ENCODE assay signal across 38 cellular contexts in the genomic region with DNA sequence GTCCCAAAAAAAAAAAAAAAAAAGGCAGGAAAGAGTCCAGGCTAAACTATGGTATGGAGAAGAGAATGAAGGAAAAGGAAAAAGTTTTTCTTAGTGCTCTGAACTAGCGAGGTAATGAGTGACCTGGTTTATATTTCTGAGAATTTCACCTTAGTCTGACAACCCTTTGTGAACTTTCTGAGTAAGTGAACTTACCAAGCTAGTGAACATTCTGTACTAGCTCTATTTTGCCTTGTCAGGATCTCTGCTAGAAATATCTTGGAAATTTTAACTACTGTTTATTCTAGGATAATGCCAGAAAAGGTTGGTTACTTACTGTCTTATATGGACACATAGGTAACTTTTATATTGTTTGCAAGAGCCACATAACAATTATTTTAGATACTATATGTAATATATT.
DNase-seq lines count a peak whose midpoint lies in the region; ATAC-seq, FAIRE-seq and TF ChIP-seq lines count a peak whose summit lies in the region.
"Had no signal": no experiment of that assay in that cellular context is flagged by ENCODE, and none has a peak within 500 bp of the region (broad histone marks: within the 10 kb centered on the region; RNA-seq: fewer than 3 reads in every experiment).

No MANE protein-coding gene starts in this region.

- H3K4me1 Mint-ChIP-seq in nephron = peaks cover 34% of the 10 kb centered on the region

- H3K27ac ChIP-seq in DND-41 (ENCODE audit: low read length) (no peak overlapping the region), VCaP (peak overlapping the region; percentile 98)
- H3K27ac ChIP-seq: cardiac muscle cell, HL-60, SJCRH30 had no signal

- H3K79me2 ChIP-seq in DND-41 (ENCODE audit: insufficient read depth, low read length) = peaks cover 87% of the 10 kb centered on the region

- no peak overlapping the region for H3K9ac ChIP-seq in DND-41 (ENCODE audit: low read depth, low read length)

- peaks cover 59% of the 10 kb centered on the region for H3K4me1 ChIP-seq in DND-41 (ENCODE audit: insufficient read depth, low read length)
- H3K4me1 ChIP-seq: SJCRH30 had no signal

- H3K9me3 Mint-ChIP-seq in nephron = no peaks in the 10 kb centered on the region
- H3K9me3 Mint-ChIP-seq: activated CD4-positive, alpha-beta memory T cell treated with anti-CD3 and anti-CD28 coated beads, Interleukin-2, amount 10 ng/mL, durations not matched to agents 7 days and 5 days; activated naive CD4-positive, alpha-beta T cell treated with anti-CD3 and anti-CD28 coated beads, Interleukin-2, amount 50 U/mL, for 24 hours; CD4-positive, alpha-beta memory T cell; GM23338; HFFc6; immature natural killer cell; mesothelial cell of epicardium; type B pancreatic cell had no signal

- ATAC-seq in DND-41 (ENCODE audit: insufficient read depth, low read depth) (no peak), GM21825 (IDR thresholded peaks at IDR 0.05; ENCODE audit: unreplicated experiment) (no peak)
- ATAC-seq: activated CD4-positive, CD25-positive, alpha-beta regulatory T cell treated with anti-CD3 and anti-CD28 coated beads, Interleukin-2, amount 50 U/mL, for 24 hours; GM12878; GM23338; HepG2; left lobe of liver; naive thymus-derived CD4-positive, alpha-beta T cell had no signal

- DNase-seq in DND-41 = no peak
- no peak for DNase-seq in RCC 7860 (ENCODE audit: low spot score)
- no peak for DNase-seq in NCI-H446 (lab: John Stamatoyannopoulos, UW)
- DNase-seq in SW 1271 (lab: John Stamatoyannopoulos, UW) = no peak
- DNase-seq: ACHN; activated CD4-positive, alpha-beta memory T cell treated with anti-CD3 and anti-CD28 coated beads, Interleukin-2, amount 10 ng/mL, durations not matched to agents 7 days and 5 days; amygdala; CD4-positive, alpha-beta memory T cell; EL; HFFc6; hypothalamus; immature natural killer cell; naive thymus-derived CD4-positive, alpha-beta T cell; NCI-H1105 treated with DMSO at 0.1 percent for 48 hours; NCI-H2029 treated with DMSO at 0.1 percent for 48 hours; NCI-H2227 treated with DMSO at 0.1 percent for 48 hours; nucleus accumbens; SJCRH30; small intestine; stimulated activated CD4-positive, alpha-beta T cell treated with anti-CD3 and anti-CD28 coated beads, Interleukin-2, amount 100 ng/mL, for 24 hours had no signal

- no peaks in the 10 kb centered on the region for H3K27me3 Mint-ChIP-seq in nephron (ENCODE audit: low read depth)
- H3K27me3 Mint-ChIP-seq: activated CD4-positive, alpha-beta memory T cell treated with anti-CD3 and anti-CD28 coated beads, Interleukin-2, amount 10 ng/mL, durations not matched to agents 7 days and 5 days; activated naive CD4-positive, alpha-beta T cell treated with anti-CD3 and anti-CD28 coated beads, Interleukin-2, amount 50 U/mL, for 24 hours; CD4-positive, alpha-beta memory T cell; naive thymus-derived CD4-positive, alpha-beta T cell; type B pancreatic cell had no signal

- no peaks in the 10 kb centered on the region for H3K27me3 ChIP-seq in DND-41 (ENCODE audit: insufficient read depth, low read length, poor library complexity)
- H3K27me3 ChIP-seq: cardiac muscle cell, SJCRH30 had no signal

- peaks cover 28% of the 10 kb centered on the region; the same call in 1 of the 2 replicates for H4K20me1 ChIP-seq in DND-41 (ENCODE audit: insufficient read depth, low read length)

- peaks cover 64% of the 10 kb centered on the region for H3K36me3 Mint-ChIP-seq in nephron (ENCODE audit: low read depth)

- peak overlapping the region; percentile 41 for H3K4me2 ChIP-seq in DND-41 (ENCODE audit: insufficient read depth, low read length)
- H3K4me2 ChIP-seq: GM23338 had no signal

- H3K9me3 ChIP-seq in DND-41 (ENCODE audit: insufficient read depth, low read length, severe bottlenecking) = no peaks in the 10 kb centered on the region
- H3K9me3 ChIP-seq: SJCRH30 had no signal

- no peak overlapping the region for H2AFZ ChIP-seq in DND-41 (ENCODE audit: low read depth, low read length)
- H2AFZ ChIP-seq: GM23338 had no signal

- no peak overlapping the region for H3K4me3 ChIP-seq in DND-41 (ENCODE audit: low read depth in 1 of 2, low read length in 2 of 2)
- H3K4me3 ChIP-seq: cardiac muscle cell, GM12878, GM23338, SJCRH30 had no signal

- no peak overlapping the region for H3K4me3 Mint-ChIP-seq in nephron
- H3K4me3 Mint-ChIP-seq: activated CD4-positive, alpha-beta memory T cell treated with anti-CD3 and anti-CD28 coated beads, Interleukin-2, amount 10 ng/mL, durations not matched to agents 7 days and 5 days; activated naive CD4-positive, alpha-beta T cell treated with anti-CD3 and anti-CD28 coated beads, Interleukin-2, amount 50 U/mL, for 24 hours; GM23338; HFFc6; immature natural killer cell; mesothelial cell of epicardium; type B pancreatic cell had no signal

- TF ChIP-seq CTCF in DND-41 (IDR thresholded peaks at IDR 0.05; ENCODE audit: borderline replicate concordance, extremely low read depth, low read length, poor library complexity, severe bottlenecking) (no peak), VCaP (conservative IDR thresholded peaks at IDR 0.05) (no peak), nephron (IDR thresholded peaks at IDR 0.05; ENCODE audit: unreplicated experiment in 3 of 3) (no peak)

- FAIRE-seq in A204.1 (lab: Jason Lieb, UNC) (peak; percentile 19), RCC 7860 (lab: Jason Lieb, UNC) (no peak)
- FAIRE-seq: endometrium, frontal cortex, GM12878, HepG2, small intestine, TTC549 had no signal

- peak overlapping the region in 2 of 3 experiments; percentile 29 to 76 for H3K27ac Mint-ChIP-seq in nephron
- H3K27ac Mint-ChIP-seq: activated CD4-positive, alpha-beta memory T cell treated with anti-CD3 and anti-CD28 coated beads, Interleukin-2, amount 10 ng/mL, durations not matched to agents 7 days and 5 days; activated naive CD4-positive, alpha-beta T cell treated with anti-CD3 and anti-CD28 coated beads, Interleukin-2, amount 50 U/mL, for 24 hours; activated T-helper 2 cell treated with anti-CD3 and anti-CD28 coated beads, Interferon-gamma antibody, Interleukin-2, Interleukin-4, amounts not matched to agents 10 μg/mL and 5 μg/mL and 100 μg/mL, durations not matched to agents 14 hours and 24 hours and 36 hours; GM23338; HFFc6; type B pancreatic cell had no signal

- H3K36me3 ChIP-seq in DND-41 (ENCODE audit: insufficient read depth, low read length) = peaks cover 74% of the 10 kb centered on the region
